In the genomic region with DNA sequence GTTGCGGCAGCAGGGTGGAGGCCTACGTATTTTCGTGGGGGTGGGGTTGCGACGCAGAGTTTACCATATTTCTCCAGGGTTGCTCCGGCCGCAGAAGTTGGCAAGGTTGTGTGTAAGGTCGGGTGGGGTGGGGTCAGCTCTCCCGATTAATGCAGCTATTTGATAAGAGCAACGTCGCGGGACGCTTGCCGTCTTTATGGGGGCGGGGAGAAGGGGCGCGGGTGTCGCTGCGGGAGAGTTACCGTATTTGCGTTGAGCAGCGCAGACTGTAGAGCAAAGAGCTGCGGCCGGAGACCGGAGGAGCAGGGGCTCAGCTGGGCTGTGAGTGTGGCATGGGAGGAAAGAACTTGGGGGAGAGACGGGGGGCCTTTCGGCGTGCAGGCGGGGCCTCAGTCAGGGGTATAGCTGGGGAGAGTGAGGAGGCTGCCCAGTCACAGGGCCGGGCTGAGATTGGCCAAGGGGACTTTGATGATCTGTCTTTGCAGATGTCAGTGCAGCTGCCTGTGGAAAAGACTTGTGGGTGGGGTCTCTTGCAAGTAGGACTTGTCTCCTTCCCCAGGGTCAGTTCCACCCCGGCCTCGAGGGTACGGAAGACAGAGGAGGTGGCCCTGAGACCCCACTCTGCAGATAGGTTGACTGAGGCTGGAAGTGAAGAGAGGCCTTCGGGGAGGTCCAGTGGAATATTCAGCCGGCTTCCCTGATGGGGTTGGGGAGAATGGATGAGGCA, we compare ENCODE assay signal across 2 cellular contexts.
TF ChIP-seq lines count a peak whose summit lies in the region.

No MANE protein-coding gene starts in this region.

TF ChIP-seq in A549, 52 proteins besides CTCF, POLR2A, EP300 and RAD21:
- TF ChIP-seq, protein P1, sequence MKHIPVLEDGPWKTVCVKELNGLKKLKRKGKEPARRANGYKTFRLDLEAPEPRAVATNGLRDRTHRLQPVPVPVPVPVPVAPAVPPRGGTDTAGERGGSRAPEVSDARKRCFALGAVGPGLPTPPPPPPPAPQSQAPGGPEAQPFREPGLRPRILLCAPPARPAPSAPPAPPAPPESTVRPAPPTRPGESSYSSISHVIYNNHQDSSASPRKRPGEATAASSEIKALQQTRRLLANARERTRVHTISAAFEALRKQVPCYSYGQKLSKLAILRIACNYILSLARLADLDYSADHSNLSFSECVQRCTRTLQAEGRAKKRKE (CRISPR knock-in tag; IDR thresholded peaks at IDR 0.05; ENCODE audit: low read depth), result no peak
- TF ChIP-seq FOSL2 (IDR thresholded peaks at IDR 0.05), result no peak
- no peak for TF ChIP-seq FOSL2 (CRISPR knock-in tag; IDR thresholded peaks at IDR 0.05)
- TF ChIP-seq POLR2AphosphoS2 (conservative IDR thresholded peaks at IDR 0.05; ENCODE audit: low read length), result no peak
- TF ChIP-seq, protein P2, sequence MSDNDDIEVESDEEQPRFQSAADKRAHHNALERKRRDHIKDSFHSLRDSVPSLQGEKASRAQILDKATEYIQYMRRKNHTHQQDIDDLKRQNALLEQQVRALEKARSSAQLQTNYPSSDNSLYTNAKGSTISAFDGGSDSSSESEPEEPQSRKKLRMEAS (IDR thresholded peaks at IDR 0.05), result no peak
- no peak for TF ChIP-seq MAFK (IDR thresholded peaks at IDR 0.05; ENCODE audit: partially characterized antibody)
- no peak for TF ChIP-seq GATA3 (IDR thresholded peaks at IDR 0.05; ENCODE audit: borderline replicate concordance)
- TF ChIP-seq NPAS2 (CRISPR knock-in tag; IDR thresholded peaks at IDR 0.05; ENCODE audit: borderline replicate concordance), result no peak
- TF ChIP-seq BHLHE40 (IDR thresholded peaks at IDR 0.05; ENCODE audit: low read depth, low read length), result no peak
- no peak for TF ChIP-seq FOSB (CRISPR knock-in tag; IDR thresholded peaks at IDR 0.05)
- 0 out of 3 replicates have a peak, but pooled peaks have one; percentile 5 for TF ChIP-seq SMC3 (IDR thresholded peaks at IDR 0.05)
- TF ChIP-seq HDAC2 (IDR thresholded peaks at IDR 0.05), result peak; percentile 66; the same call in 1 of the 2 replicates
- TF ChIP-seq CHD4 (IDR thresholded peaks at IDR 0.05; ENCODE audit: borderline replicate concordance), result no peak
- TF ChIP-seq CHD2 (IDR thresholded peaks at IDR 0.05; ENCODE audit: low read length, partially characterized antibody), result no peak
- no peak for TF ChIP-seq ZSCAN20 (CRISPR knock-in tag; IDR thresholded peaks at IDR 0.05)
- no peak for TF ChIP-seq RARB (CRISPR knock-in tag; IDR thresholded peaks at IDR 0.05)

TF ChIP-seq in HEK293T, 16 proteins besides CTCF, POLR2A, EP300 and RAD21 (continued from another document):
- TF ChIP-seq ELF4 (IDR thresholded peaks at IDR 0.05) (no peak), ZNF384 (IDR thresholded peaks at IDR 0.05) (no peak), SP1 (IDR thresholded peaks at IDR 0.05) (no peak), HDGF (IDR thresholded peaks at IDR 0.05; ENCODE audit: borderline replicate concordance) (no peak), ARNT (IDR thresholded peaks at IDR 0.05) (no peak), TARDBP (IDR thresholded peaks at IDR 0.05) (no peak), NFRKB (IDR thresholded peaks at IDR 0.05) (no peak)
- TF ChIP-seq, protein P3, sequence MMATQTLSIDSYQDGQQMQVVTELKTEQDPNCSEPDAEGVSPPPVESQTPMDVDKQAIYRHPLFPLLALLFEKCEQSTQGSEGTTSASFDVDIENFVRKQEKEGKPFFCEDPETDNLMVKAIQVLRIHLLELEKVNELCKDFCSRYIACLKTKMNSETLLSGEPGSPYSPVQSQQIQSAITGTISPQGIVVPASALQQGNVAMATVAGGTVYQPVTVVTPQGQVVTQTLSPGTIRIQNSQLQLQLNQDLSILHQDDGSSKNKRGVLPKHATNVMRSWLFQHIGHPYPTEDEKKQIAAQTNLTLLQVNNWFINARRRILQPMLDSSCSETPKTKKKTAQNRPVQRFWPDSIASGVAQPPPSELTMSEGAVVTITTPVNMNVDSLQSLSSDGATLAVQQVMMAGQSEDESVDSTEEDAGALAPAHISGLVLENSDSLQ (IDR thresholded peaks at IDR 0.05), result no peak
